In genomic region chr10:114095676-114096331, GRCh38 we compare ENCODE assay signal across 11 cellular contexts. TPM values are rescaled to one million over a fixed set of nuclear protein-coding genes. Genes with fewer than 3 reads are reported as not detected.
DNase-seq lines count a peak whose midpoint lies in the region; ATAC-seq, FAIRE-seq and TF ChIP-seq lines count a peak whose summit lies in the region.
"Had no signal": no experiment of that assay in that cellular context is flagged by ENCODE, and none has a peak within 500 bp of the region (broad histone marks: within the 10 kb centered on the region; RNA-seq: fewer than 3 reads in every experiment).

No MANE protein-coding gene starts in this region.

- TF ChIP-seq CTCF in WERI-Rb-1 (IDR thresholded peaks at IDR 0.05; ENCODE audit: low read depth, low read length), result no peak

- H3K4me1 ChIP-seq in small intestine (ENCODE audit: control insufficient read depth in 2 of 2, insufficient read depth in 1 of 2, low read depth in 1 of 2, low read length in 1 of 2), result peaks cover 0 to 2% of the 10 kb centered on the region in 2 donors

- H3K27me3 ChIP-seq in small intestine (ENCODE audit: control insufficient read depth in 2 of 2, insufficient read depth in 2 of 2, low read length in 2 of 2) (no peaks in the 10 kb centered on the region), WERI-Rb-1 (ENCODE audit: insufficient read depth, low read depth, severe bottlenecking) (no peaks in the 10 kb centered on the region)

- H3K4me3 ChIP-seq in small intestine (ENCODE audit: low read depth in 1 of 2, low read length in 2 of 2) (no peak overlapping the region), WERI-Rb-1 (ENCODE audit: low read depth, low read length) (no peak overlapping the region)

- WGBS in small intestine, 3 donors, result 72 to 79% (median 74%) methylated on average over 12 of the region's 12 CpGs

- in situ Hi-C loops in G401 (cut with HindIII; ENCODE audit: low sequenced_read_pairs), result no loop called here

- ATAC-seq in GM18868 (IDR thresholded peaks at IDR 0.05; ENCODE audit: unreplicated experiment), result peak; percentile 53
- ATAC-seq in HG02870 (IDR thresholded peaks at IDR 0.05; ENCODE audit: unreplicated experiment), result peak; percentile 53

- FAIRE-seq in small intestine (lab: Jason Lieb, UNC), result no peak

- intact Hi-C loops in posterior cingulate gyrus (cut with DNase I), result no loop called here

- H3K36me3 ChIP-seq in small intestine (ENCODE audit: control insufficient read depth in 2 of 2, insufficient read depth in 2 of 2, low read length in 2 of 2) (no peaks in the 10 kb centered on the region), WERI-Rb-1 (no peaks in the 10 kb centered on the region)

- peak overlapping the region in 1 of 2 donors; percentile 55 for H3K27ac ChIP-seq in small intestine (ENCODE audit: low read depth in 1 of 2, low read length in 1 of 2)
- H3K27ac ChIP-seq in WERI-Rb-1, result no peak overlapping the region

- no peaks in the 10 kb centered on the region for H3K9me3 ChIP-seq in small intestine (ENCODE audit: control insufficient read depth, low read depth)
- no peaks in the 10 kb centered on the region for H3K9me3 ChIP-seq in WERI-Rb-1 (ENCODE audit: severe bottlenecking)

- DNase-seq in RPMI8226 (peak; percentile 41), small intestine (peak; percentile 41), AG20443 (ENCODE audit: low spot score) (no peak), posterior cingulate gyrus (no peak), G401 (ENCODE audit: low spot score) (no peak), WERI-Rb-1 (no peak)
- DNase-seq: mammary epithelial cell, NCI-H1694 treated with DMSO at 0.1 percent for 48 hours, trophoblast cell had no signal

RNA-seq across cellular contexts. Expression of gene ADRB1, which starts 52.1 kb away (rescaled TPM):
- under 1 TPM in 2 of 3 donors, not detected in 1; 0.54 to 0.84 TPM for polyA plus RNA-seq in small intestine
- total RNA-seq in G401 (2014; rRNA removed; shearing (Covaris generic)), result 4.1 and 4.8 TPM in 2 replicates

Comparison
In these comparisons a context has a peak if more than half of its experiments do, and no peak if none do; other contexts are left out.
1. DNase-seq: peak in RPMI8226 (single experiment) and small intestine (single experiment); none in AG20443 (single experiment), posterior cingulate gyrus (0 of 10), G401 (single experiment) and WERI-Rb-1 (single experiment).